In the genomic region with DNA sequence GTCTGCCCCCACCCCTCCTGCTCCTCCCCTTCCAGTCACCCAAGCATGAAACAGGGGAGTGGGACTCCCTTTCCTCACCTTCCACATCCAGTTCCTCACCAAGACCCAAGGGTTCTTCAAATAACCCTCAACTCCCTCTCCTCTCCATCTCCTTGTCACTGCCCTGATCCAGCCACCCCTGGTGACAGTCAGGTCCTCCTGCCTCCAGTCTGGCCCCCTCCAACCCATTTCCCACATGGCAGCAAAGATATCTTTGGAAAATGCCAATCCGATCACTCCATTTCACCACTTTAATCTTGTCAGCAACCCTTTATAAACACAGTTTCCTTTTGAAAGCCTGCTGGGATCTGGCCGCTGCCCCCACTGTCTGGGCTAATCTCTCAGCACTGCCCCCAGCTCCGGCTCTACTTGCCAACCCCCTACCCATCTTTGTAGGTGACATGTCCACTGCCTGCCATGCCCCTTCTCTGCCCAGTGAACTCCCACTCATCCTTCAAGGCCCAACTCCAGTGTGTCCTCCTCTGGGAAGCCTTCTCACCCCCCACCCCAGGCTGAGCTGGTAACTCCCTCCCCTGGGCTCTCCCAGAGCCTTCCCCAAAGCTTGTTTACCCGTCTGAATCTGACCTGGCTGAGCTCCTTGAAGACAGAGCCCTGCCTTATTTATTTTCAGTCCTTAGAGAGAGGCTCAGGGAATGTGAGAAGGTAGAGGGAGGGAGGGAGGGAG, we compare ENCODE assay signal across 1 cellular context.
TF ChIP-seq lines count a peak whose summit lies in the region.

No MANE protein-coding gene starts in this region.

TF ChIP-seq in GM23338, 12 proteins besides CTCF, POLR2A, EP300 and RAD21 (continued from another document):
- TF ChIP-seq, protein P1, sequence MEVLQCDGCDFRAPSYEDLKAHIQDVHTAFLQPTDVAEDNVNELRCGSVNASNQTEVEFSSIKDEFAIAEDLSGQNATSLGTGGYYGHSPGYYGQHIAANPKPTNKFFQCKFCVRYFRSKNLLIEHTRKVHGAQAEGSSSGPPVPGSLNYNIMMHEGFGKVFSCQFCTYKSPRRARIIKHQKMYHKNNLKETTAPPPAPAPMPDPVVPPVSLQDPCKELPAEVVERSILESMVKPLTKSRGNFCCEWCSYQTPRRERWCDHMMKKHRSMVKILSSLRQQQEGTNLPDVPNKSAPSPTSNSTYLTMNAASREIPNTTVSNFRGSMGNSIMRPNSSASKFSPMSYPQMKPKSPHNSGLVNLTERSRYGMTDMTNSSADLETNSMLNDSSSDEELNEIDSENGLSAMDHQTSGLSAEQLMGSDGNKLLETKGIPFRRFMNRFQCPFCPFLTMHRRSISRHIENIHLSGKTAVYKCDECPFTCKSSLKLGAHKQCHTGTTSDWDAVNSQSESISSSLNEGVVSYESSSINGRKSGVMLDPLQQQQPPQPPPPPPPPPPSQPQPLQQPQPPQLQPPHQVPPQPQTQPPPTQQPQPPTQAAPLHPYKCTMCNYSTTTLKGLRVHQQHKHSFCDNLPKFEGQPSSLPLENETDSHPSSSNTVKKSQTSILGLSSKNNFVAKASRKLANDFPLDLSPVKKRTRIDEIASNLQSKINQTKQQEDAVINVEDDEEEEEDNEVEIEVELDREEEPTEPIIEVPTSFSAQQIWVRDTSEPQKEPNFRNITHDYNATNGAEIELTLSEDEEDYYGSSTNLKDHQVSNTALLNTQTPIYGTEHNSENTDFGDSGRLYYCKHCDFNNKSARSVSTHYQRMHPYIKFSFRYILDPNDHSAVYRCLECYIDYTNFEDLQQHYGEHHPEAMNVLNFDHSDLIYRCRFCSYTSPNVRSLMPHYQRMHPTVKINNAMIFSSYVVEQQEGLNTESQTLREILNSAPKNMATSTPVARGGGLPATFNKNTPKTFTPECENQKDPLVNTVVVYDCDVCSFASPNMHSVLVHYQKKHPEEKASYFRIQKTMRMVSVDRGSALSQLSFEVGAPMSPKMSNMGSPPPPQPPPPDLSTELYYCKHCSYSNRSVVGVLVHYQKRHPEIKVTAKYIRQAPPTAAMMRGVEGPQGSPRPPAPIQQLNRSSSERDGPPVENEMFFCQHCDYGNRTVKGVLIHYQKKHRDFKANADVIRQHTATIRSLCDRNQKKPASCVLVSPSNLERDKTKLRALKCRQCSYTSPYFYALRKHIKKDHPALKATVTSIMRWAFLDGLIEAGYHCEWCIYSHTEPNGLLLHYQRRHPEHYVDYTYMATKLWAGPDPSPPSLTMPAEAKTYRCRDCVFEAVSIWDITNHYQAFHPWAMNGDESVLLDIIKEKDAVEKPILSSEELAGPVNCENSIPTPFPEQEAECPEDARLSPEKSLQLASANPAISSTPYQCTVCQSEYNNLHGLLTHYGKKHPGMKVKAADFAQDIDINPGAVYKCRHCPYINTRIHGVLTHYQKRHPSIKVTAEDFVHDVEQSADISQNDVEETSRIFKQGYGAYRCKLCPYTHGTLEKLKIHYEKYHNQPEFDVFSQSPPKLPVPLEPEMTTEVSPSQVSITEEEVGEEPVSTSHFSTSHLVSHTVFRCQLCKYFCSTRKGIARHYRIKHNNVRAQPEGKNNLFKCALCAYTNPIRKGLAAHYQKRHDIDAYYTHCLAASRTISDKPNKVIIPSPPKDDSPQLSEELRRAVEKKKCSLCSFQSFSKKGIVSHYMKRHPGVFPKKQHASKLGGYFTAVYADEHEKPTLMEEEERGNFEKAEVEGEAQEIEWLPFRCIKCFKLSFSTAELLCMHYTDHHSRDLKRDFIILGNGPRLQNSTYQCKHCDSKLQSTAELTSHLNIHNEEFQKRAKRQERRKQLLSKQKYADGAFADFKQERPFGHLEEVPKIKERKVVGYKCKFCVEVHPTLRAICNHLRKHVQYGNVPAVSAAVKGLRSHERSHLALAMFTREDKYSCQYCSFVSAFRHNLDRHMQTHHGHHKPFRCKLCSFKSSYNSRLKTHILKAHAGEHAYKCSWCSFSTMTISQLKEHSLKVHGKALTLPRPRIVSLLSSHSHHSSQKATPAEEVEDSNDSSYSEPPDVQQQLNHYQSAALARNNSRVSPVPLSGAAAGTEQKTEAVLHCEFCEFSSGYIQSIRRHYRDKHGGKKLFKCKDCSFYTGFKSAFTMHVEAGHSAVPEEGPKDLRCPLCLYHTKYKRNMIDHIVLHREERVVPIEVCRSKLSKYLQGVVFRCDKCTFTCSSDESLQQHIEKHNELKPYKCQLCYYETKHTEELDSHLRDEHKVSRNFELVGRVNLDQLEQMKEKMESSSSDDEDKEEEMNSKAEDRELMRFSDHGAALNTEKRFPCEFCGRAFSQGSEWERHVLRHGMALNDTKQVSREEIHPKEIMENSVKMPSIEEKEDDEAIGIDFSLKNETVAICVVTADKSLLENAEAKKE (CRISPR knock-in tag; IDR thresholded peaks at IDR 0.05), result no peak
- TF ChIP-seq ZNF114 (CRISPR knock-in tag; IDR thresholded peaks at IDR 0.05) (no peak), CREB1 (CRISPR knock-in tag; IDR thresholded peaks at IDR 0.05; ENCODE audit: low read depth) (no peak), ZNF331 (CRISPR knock-in tag; IDR thresholded peaks at IDR 0.05; ENCODE audit: low read depth) (no peak), STAT1 (IDR thresholded peaks at IDR 0.05; ENCODE audit: unreplicated experiment) (no peak), NANOG (IDR thresholded peaks at IDR 0.05; ENCODE audit: borderline replicate concordance) (no peak), JUNB (IDR thresholded peaks at IDR 0.05; ENCODE audit: unreplicated experiment) (no peak)
- TF ChIP-seq, protein P2, sequence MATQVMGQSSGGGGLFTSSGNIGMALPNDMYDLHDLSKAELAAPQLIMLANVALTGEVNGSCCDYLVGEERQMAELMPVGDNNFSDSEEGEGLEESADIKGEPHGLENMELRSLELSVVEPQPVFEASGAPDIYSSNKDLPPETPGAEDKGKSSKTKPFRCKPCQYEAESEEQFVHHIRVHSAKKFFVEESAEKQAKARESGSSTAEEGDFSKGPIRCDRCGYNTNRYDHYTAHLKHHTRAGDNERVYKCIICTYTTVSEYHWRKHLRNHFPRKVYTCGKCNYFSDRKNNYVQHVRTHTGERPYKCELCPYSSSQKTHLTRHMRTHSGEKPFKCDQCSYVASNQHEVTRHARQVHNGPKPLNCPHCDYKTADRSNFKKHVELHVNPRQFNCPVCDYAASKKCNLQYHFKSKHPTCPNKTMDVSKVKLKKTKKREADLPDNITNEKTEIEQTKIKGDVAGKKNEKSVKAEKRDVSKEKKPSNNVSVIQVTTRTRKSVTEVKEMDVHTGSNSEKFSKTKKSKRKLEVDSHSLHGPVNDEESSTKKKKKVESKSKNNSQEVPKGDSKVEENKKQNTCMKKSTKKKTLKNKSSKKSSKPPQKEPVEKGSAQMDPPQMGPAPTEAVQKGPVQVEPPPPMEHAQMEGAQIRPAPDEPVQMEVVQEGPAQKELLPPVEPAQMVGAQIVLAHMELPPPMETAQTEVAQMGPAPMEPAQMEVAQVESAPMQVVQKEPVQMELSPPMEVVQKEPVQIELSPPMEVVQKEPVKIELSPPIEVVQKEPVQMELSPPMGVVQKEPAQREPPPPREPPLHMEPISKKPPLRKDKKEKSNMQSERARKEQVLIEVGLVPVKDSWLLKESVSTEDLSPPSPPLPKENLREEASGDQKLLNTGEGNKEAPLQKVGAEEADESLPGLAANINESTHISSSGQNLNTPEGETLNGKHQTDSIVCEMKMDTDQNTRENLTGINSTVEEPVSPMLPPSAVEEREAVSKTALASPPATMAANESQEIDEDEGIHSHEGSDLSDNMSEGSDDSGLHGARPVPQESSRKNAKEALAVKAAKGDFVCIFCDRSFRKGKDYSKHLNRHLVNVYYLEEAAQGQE (IDR thresholded peaks at IDR 0.05; ENCODE audit: unreplicated experiment), result no peak
